ENCODE assay signal across 7 cellular contexts in genomic region chr12:25854991-25855390, GRCh38.
"Had no signal": no experiment of that assay in that cellular context is flagged by ENCODE, and none has a peak within 500 bp of the region (broad histone marks: within the 10 kb centered on the region; RNA-seq: fewer than 3 reads in every experiment).

No MANE protein-coding gene starts in this region.

- H3K4me3 ChIP-seq: GM23338, K562 had no signal

- H3K4me2 ChIP-seq: GM23338 had no signal

- ATAC-seq: GM23338, K562 had no signal

- DNase-seq: H9, HCEC 1CT had no signal

- FAIRE-seq: H1, H54, HTR-8/SVneo, K562 had no signal
